In genomic region chr5:56270568-56271392, GRCh38 we compare ENCODE assay signal across 8 cellular contexts. TPM values are rescaled to one million over a fixed set of nuclear protein-coding genes. Genes with fewer than 3 reads are reported as not detected.
DNase-seq lines count a peak whose midpoint lies in the region; ATAC-seq lines count a peak whose summit lies in the region.

No MANE protein-coding gene starts in this region.

- WGBS in neuronal stem cell (ENCODE audit: extremely low coverage in 2 of 2, insufficient read length in 2 of 2, insufficient replicate concordance in 1 of 2), 2 donors: no CpG with 5 or more reads among the region's 6 CpGs

- H2BK120ac ChIP-seq in neuronal stem cell (ENCODE audit: low read depth, low read length): no peak overlapping the region

- no peak overlapping the region for H2BK5ac ChIP-seq in neuronal stem cell (ENCODE audit: low read length)

- peak; percentile 79 for ATAC-seq in GM21619 (IDR thresholded peaks at IDR 0.05; ENCODE audit: unreplicated experiment)

- no peak overlapping the region for H3K4me3 ChIP-seq in Jurkat, Clone E6-1 (ENCODE audit: low read length)
- H3K4me3 ChIP-seq in neuronal stem cell (ENCODE audit: low read length in 2 of 2): no peak overlapping the region

- H4K91ac ChIP-seq in neuronal stem cell (ENCODE audit: low read depth, low read length, poor library complexity): no peak overlapping the region

- no peak overlapping the region for H3K9ac ChIP-seq in neuronal stem cell (ENCODE audit: low read depth, low read length, poor library complexity)

- no peak overlapping the region for H2AFZ ChIP-seq in neuronal stem cell (ENCODE audit: low read length)

- H3K9me3 ChIP-seq in neuronal stem cell (replicated peaks in 1 of 2; ENCODE audit: control insufficient read depth in 2 of 2, insufficient read depth in 1 of 2, low read depth in 1 of 2, low read length in 2 of 2): no peaks in the 10 kb centered on the region

- H4K8ac ChIP-seq in neuronal stem cell (ENCODE audit: low read depth, low read length): no peak overlapping the region

- no peak overlapping the region for H2BK15ac ChIP-seq in neuronal stem cell (ENCODE audit: low read length)

- H3K4me2 ChIP-seq in neuronal stem cell (ENCODE audit: insufficient read depth, low read length, poor library complexity, severe bottlenecking): no peak overlapping the region

- H3K36me3 ChIP-seq in neuronal stem cell (replicated peaks in 1 of 2; ENCODE audit: control insufficient read depth in 2 of 2, insufficient read depth in 2 of 2, low read length in 2 of 2): no peaks in the 10 kb centered on the region

- H3K18ac ChIP-seq in neuronal stem cell (ENCODE audit: low read length): no peak overlapping the region

- no peak overlapping the region for H3K4ac ChIP-seq in neuronal stem cell (ENCODE audit: low read length)

- H2BK12ac ChIP-seq in neuronal stem cell (ENCODE audit: low read length): no peak overlapping the region

- no peaks in the 10 kb centered on the region for H3K27me3 ChIP-seq in neuronal stem cell (ENCODE audit: control insufficient read depth in 3 of 3, insufficient read depth in 3 of 3, low read depth in 1 of 3, low read length in 3 of 3)

- no peak overlapping the region for H2AK5ac ChIP-seq in neuronal stem cell (ENCODE audit: low read depth, low read length)

- peaks cover 0 to 3% of the 10 kb centered on the region in 2 donors for H3K4me1 ChIP-seq in neuronal stem cell (ENCODE audit: control insufficient read depth in 2 of 2, insufficient read depth in 1 of 2, low read depth in 1 of 2, low read length in 2 of 2)

- no peak overlapping the region for H3K27ac ChIP-seq in neuronal stem cell (replicated peaks; ENCODE audit: low read length)
- H3K27ac ChIP-seq in substantia nigra (ENCODE audit: low read depth, low read length, poor library complexity, severe bottlenecking): no peak overlapping the region

- no peaks in the 10 kb centered on the region for H3K79me1 ChIP-seq in neuronal stem cell (ENCODE audit: low read depth, low read length)

- H3K14ac ChIP-seq in neuronal stem cell (ENCODE audit: low read length): no peak overlapping the region

- no peak overlapping the region for H3K23ac ChIP-seq in neuronal stem cell (ENCODE audit: low read depth, low read length, poor library complexity)

- peak; percentile 68 for DNase-seq in DMS53 treated with DMSO at 0.1 percent for 48 hours (lab: John Stamatoyannopoulos, UW; ENCODE audit: unreplicated experiment)
- peak; percentile 51 for DNase-seq in Jurkat, Clone E6-1 (ENCODE audit: low read depth, low spot score)
- peak; percentile 85 for DNase-seq in RPMI8226
- peak; percentile 59 for DNase-seq in activated T-helper 1 cell treated with Interleukin-2 at 50 U/mL for 16 hours (ENCODE audit: low read depth)
- peak; percentile 84 for DNase-seq in fibroblast of peridontal ligament (ENCODE audit: extremely low read depth)
- DNase-seq in neuronal stem cell (ENCODE audit: low spot score): peak; percentile 78
- peak in 48 of 49 donors; percentile 1 to 81 (median 62) for DNase-seq in substantia nigra (lab: John Stamatoyannopoulos, UW)

RNA-seq across cellular contexts. Expression of gene ANKRD55, which starts 37.6 kb away (rescaled TPM):
- polyA plus RNA-seq in Jurkat, Clone E6-1 (2012; ENCODE audit: insufficient read depth, insufficient read length): not detected
- polyA plus RNA-seq in neuronal stem cell (2013, experiment 1 of 2): not detected
- polyA plus RNA-seq in neuronal stem cell (2013, experiment 2 of 2): not detected
